ENCODE assay signal across 18 cellular contexts in the genomic region with DNA sequence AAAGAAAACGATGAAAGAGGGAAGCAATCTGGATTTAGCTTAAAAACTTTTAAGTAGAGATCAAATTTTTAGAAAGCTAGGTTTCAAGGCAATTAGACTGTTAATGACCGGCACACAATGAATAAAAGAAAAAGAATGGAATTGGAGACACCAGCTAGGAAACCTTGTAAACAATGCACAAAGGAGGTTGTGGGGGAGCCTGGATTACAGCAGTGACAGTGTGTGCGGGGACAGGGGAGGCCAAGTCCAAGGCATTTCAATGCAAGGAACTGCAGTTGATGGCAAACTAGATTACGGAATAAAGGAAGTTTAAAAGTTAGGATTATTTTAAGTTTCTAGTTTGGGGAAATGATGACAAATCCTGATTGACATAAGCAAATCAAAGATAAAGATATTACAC.
"Had no signal": no experiment of that assay in that cellular context is flagged by ENCODE, and none has a peak within 500 bp of the region (broad histone marks: within the 10 kb centered on the region; RNA-seq: fewer than 3 reads in every experiment).

No MANE protein-coding gene starts in this region.

- ATAC-seq: stimulated activated effector memory CD8-positive, alpha-beta T cell treated with anti-CD3 and anti-CD28 coated beads, Interleukin-12 subunit alpha, Interleukin-12 subunit beta, amount 100 ng/mL, for 72 hours had no signal

- H3K27ac Mint-ChIP-seq: activated B cell treated with CpG ODN at 0.5 μM for 24 hours; activated naive CD8-positive, alpha-beta T cell treated with anti-CD3 and anti-CD28 coated beads, Interleukin-2, amount 10 ng/mL, durations not matched to agents 7 days and 5 days had no signal

- H3K4me3 ChIP-seq: ascending aorta, esophagus muscularis mucosa, SJCRH30, upper lobe of left lung had no signal

- H3K27me3 Mint-ChIP-seq: activated B cell treated with CpG ODN at 0.5 μM for 24 hours; activated naive CD8-positive, alpha-beta T cell treated with anti-CD3 and anti-CD28 coated beads, Interleukin-2, amount 10 ng/mL, durations not matched to agents 7 days and 5 days had no signal

- H3K27me3 ChIP-seq: ascending aorta, esophagus muscularis mucosa, SJCRH30, upper lobe of left lung had no signal

- FAIRE-seq: bronchial epithelial cell, colon had no signal

- H3K36me3 Mint-ChIP-seq: stimulated activated effector memory CD8-positive, alpha-beta T cell treated with anti-CD3 and anti-CD28 coated beads, Interleukin-12 subunit alpha, Interleukin-12 subunit beta, amount 100 ng/mL, for 72 hours had no signal

- H3K4me3 Mint-ChIP-seq: activated B cell treated with CpG ODN at 0.5 μM for 24 hours; activated naive CD8-positive, alpha-beta T cell treated with anti-CD3 and anti-CD28 coated beads, Interleukin-2, amount 10 ng/mL, durations not matched to agents 7 days and 5 days; activated T-helper 1 cell treated with anti-CD3 and anti-CD28 coated beads, Interleukin-12 subunit alpha, Interleukin-12 subunit beta, Interleukin-2, Interleukin-4 antibody, amounts not matched to agents 30 ng/mL and 10 ng/mL and 1 ng/mL, durations not matched to agents 14 hours and 24 hours and 36 hours; neural crest cell; stimulated activated effector memory CD8-positive, alpha-beta T cell treated with anti-CD3 and anti-CD28 coated beads, Interleukin-12 subunit alpha, Interleukin-12 subunit beta, amount 100 ng/mL, for 72 hours had no signal

- H3K27ac ChIP-seq: ascending aorta, esophagus muscularis mucosa, SJCRH30, upper lobe of left lung had no signal

- H3K9me3 Mint-ChIP-seq: activated B cell treated with CpG ODN at 0.5 μM for 24 hours; activated naive CD8-positive, alpha-beta T cell treated with anti-CD3 and anti-CD28 coated beads, Interleukin-2, amount 10 ng/mL, durations not matched to agents 7 days and 5 days; activated T-helper 1 cell treated with anti-CD3 and anti-CD28 coated beads, Interleukin-12 subunit alpha, Interleukin-12 subunit beta, Interleukin-2, Interleukin-4 antibody, amounts not matched to agents 30 ng/mL and 10 ng/mL and 1 ng/mL, durations not matched to agents 14 hours and 24 hours and 36 hours; neural crest cell; stimulated activated effector memory CD8-positive, alpha-beta T cell treated with anti-CD3 and anti-CD28 coated beads, Interleukin-12 subunit alpha, Interleukin-12 subunit beta, amount 100 ng/mL, for 72 hours had no signal

- H3K9me3 ChIP-seq: ascending aorta, esophagus muscularis mucosa, SJCRH30, upper lobe of left lung had no signal

- H3K4me1 ChIP-seq: ascending aorta, esophagus muscularis mucosa, SJCRH30, upper lobe of left lung had no signal

- DNase-seq: activated B cell treated with CpG ODN at 0.5 μM for 24 hours; activated CD4-positive, alpha-beta T cell treated with anti-CD3 and anti-CD28 coated beads for 48 hours; activated CD8-positive, alpha-beta memory T cell treated with anti-CD3 and anti-CD28 coated beads, Interleukin-2, amount 50 U/mL, for 48 hours; activated naive CD4-positive, alpha-beta T cell; activated naive CD8-positive, alpha-beta T cell treated with anti-CD3 and anti-CD28 coated beads, Interleukin-2, amount 10 ng/mL, durations not matched to agents 7 days and 5 days; glutamatergic neuron; SJCRH30; stimulated activated CD4-positive, alpha-beta T cell treated with anti-CD3 and anti-CD28 coated beads, Interleukin-12 subunit alpha, Interleukin-12 subunit beta, amount 100 ng/mL, for 4 hours; stimulated activated CD4-positive, alpha-beta T cell treated with anti-CD3 and anti-CD28 coated beads, Interleukin-2, amount 100 ng/mL, for 24 hours; T-helper 2 cell; upper lobe of left lung had no signal

- H3K36me3 ChIP-seq: ascending aorta, esophagus muscularis mucosa, SJCRH30, upper lobe of left lung had no signal
